Comparison of ENCODE assay signal across 8 cellular contexts in the genomic region with DNA sequence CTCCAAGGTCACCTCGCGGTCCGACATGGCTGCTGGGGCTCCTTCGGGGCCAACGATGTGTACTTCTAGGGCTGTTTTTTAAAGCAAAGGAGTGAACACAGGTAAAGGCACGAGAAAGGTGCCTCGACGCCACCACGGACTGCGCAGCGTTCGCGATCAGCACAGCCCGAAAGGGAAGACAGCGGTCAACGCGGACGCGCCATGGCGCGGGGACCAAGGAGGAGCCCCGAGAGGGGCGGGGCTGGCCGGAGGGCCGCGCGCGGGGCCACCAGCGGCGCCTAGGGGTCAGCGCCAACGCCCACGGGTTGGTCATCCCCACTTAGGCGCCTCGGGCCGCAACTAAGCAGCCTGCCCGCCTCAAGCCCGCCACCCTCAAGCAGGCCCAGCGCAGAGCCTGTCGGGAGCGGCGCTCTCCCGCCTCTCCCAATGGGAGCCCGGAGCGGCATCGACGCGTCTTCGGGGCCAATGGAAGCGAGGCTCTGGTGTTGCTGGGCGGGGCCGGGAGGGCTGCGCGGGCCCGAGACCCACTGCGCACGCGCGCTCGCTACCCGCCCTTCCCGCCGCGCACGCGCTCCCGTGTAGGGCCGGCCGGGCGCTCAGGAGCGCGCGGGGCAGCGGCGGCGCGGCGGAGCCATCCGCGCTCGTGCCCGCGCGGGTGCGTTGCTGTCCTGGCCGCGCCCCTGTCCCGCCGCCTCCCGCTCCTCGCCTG. TPM values are rescaled to one million over a fixed set of nuclear protein-coding genes. Genes with fewer than 3 reads are reported as not detected.
DNase-seq lines count a peak whose midpoint lies in the region; ATAC-seq lines count a peak whose summit lies in the region.

DIP2A (plus strand) TSS at position 577 of the 709 bp plus-strand sequence. CDS start 241 bp downstream, outside the sequence.

- POLR2A ChIA-PET in activated CD8-positive, alpha-beta memory T cell treated with anti-CD3 and anti-CD28 coated beads for 36 hours (lab: Charles Lee): interaction anchor here (0.6 to 2.8 kb wide), 6 partner anchors 15 to 178 kb away, joined by 3 to 13 read pairs (median 3); no protein-coding TSS in a partner anchor

- CTCF ChIA-PET in activated CD8-positive, alpha-beta memory T cell treated with anti-CD3 and anti-CD28 coated beads for 36 hours (lab: Charles Lee): interaction anchor here (0.7 to 1.4 kb wide), 4 partner anchors 11 to 181 kb away, joined by 3 to 4 read pairs (median 3); no protein-coding TSS in a partner anchor

- peak; percentile 99 for DNase-seq in COLO829 (ENCODE audit: low spot score)
- peak; percentile 97 for DNase-seq in HT1080 (ENCODE audit: low read depth)
- peak; percentile 95 to 98 for DNase-seq in NOMO-1 (lab: John Stamatoyannopoulos, UW; ENCODE audit: unreplicated experiment in 2 of 2)
- peak; percentile 90 for DNase-seq in effector CD8-positive, alpha-beta T cell (lab: John Stamatoyannopoulos, UW)
- DNase-seq in lung microvascular endothelial cell (ENCODE audit: low read depth in 2 of 2): peak; percentile 98
- DNase-seq in stimulated activated CD4-positive, alpha-beta T cell treated with anti-CD3 and anti-CD28 coated beads, TNF-alpha, amount 100 ng/mL, for 4 hours (ENCODE audit: low read depth in 3 of 3): peak; percentile 78 to 88 (median 88)

- peak; percentile 83 for ATAC-seq in GM21367 (IDR thresholded peaks at IDR 0.05; ENCODE audit: unreplicated experiment)

RNA-seq across cellular contexts. Expression of gene DIP2A, which starts in this region (rescaled TPM):
- total RNA-seq in HT1080 (2014; rRNA removed; shearing (Covaris generic)): 16.7 and 17.7 TPM in 2 replicates
- polyA plus RNA-seq in HT1080 (2015; cell fraction: cytosol; rRNA removed): 12.6 and 13.9 TPM in 2 replicates
- polyA plus RNA-seq in HT1080 (2015; cell fraction: nucleus; rRNA removed): 58.8 and 64.1 TPM in 2 replicates
- 10 to 100 TPM; 26.9 to 28.5 TPM for total RNA-seq in activated CD8-positive, alpha-beta memory T cell treated with anti-CD3 and anti-CD28 coated beads for 36 hours
- total RNA-seq in lung microvascular endothelial cell: 18.1 and 29.8 TPM in 2 replicates

Comparison
In these comparisons a context has a peak if more than half of its experiments do, and no peak if none do; other contexts are left out.
1. Peak in every context shown above with its lines: DNase-seq and ATAC-seq.